ENCODE assay signal across 12 cellular contexts in the genomic region with DNA sequence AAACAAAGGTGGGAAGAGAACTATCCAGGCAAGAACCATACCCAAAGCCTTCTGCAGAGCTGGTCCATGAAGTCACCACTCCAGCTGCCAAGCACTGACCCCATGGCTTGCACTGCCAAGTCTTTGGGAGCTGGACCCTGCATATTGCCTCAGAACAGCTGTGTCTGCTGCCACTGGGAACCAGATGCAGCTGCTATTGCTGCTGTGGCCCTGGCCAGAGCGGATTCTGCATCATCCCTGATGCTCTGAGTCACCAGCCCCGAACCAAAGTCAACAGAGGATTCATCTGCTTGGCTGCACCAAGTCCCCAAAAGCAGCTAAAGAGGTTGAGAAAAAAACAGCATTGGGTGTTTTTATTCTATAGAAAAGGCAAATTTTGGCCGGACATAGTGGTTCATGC. TPM values are rescaled to one million over a fixed set of nuclear protein-coding genes. Genes with fewer than 3 reads are reported as not detected.
DNase-seq lines count a peak whose midpoint lies in the region; ATAC-seq and TF ChIP-seq lines count a peak whose summit lies in the region.
"Had no signal": no experiment of that assay in that cellular context is flagged by ENCODE, and none has a peak within 500 bp of the region (broad histone marks: within the 10 kb centered on the region; RNA-seq: fewer than 3 reads in every experiment).

No MANE protein-coding gene starts in this region.

- H3K27me3 ChIP-seq in adrenal gland: no peaks in the 10 kb centered on the region
- H3K27me3 ChIP-seq in gastrocnemius medialis: peaks cover 0 to 3% (median 0%) of the 10 kb centered on the region in 3 donors
- H3K27me3 ChIP-seq: thyroid gland had no signal

- peak; percentile 20 for DNase-seq in GOT3 (lab: John Stamatoyannopoulos, UW)
- peak in 6 of 7 donors; percentile 21 to 67 (median 33) for DNase-seq in adrenal gland
- DNase-seq in glomerular visceral epithelial cell (ENCODE audit: extremely low spot score): peak; percentile 74
- DNase-seq in gastrocnemius medialis: peak; percentile 18 to 54
- no peak for DNase-seq in 8988T
- no peak for DNase-seq in NCI-H2081 treated with DMSO at 0.1 percent for 48 hours (lab: John Stamatoyannopoulos, UW)
- DNase-seq: activated CD4-positive, alpha-beta T cell treated with anti-CD3 and anti-CD28 coated beads, Interleukin-2, amount 10 ng/mL, durations not matched to agents 7 days and 5 days; lower lobe of right lung; stimulated activated CD4-positive, alpha-beta T cell treated with anti-CD3 and anti-CD28 coated beads, Interleukin-15, amount 100 ng/mL, for 24 hours; thyroid gland had no signal

- no peaks in the 10 kb centered on the region for H3K4me1 ChIP-seq in adrenal gland (replicated peaks in 1 of 2)
- peaks cover 0 to 14% of the 10 kb centered on the region in 2 donors for H3K4me1 ChIP-seq in gastrocnemius medialis

- H3K36me3 ChIP-seq in adrenal gland (replicated peaks in 1 of 2): no peaks in the 10 kb centered on the region
- no peaks in the 10 kb centered on the region for H3K36me3 ChIP-seq in gastrocnemius medialis
- H3K36me3 ChIP-seq: lower lobe of right lung, thyroid gland had no signal

- intact Hi-C loops in adrenal gland (cut with DNase I) (no loop called here), gastrocnemius medialis (cut with DNase I; ENCODE audit: low total_unique reads) (no loop called here)

- H3K4me3 ChIP-seq in adrenal gland (no peak overlapping the region), gastrocnemius medialis (no peak overlapping the region)
- H3K4me3 ChIP-seq: lower lobe of right lung, thyroid gland had no signal

- TF ChIP-seq POLR2A in adrenal gland (IDR thresholded peaks at IDR 0.05) (no peak), gastrocnemius medialis (IDR thresholded peaks at IDR 0.05) (no peak)

- ATAC-seq in gastrocnemius medialis (peak; percentile 60 to 79), GM18502 (IDR thresholded peaks at IDR 0.05; ENCODE audit: poor library complexity, unreplicated experiment) (no peak), HG03135 (IDR thresholded peaks at IDR 0.05; ENCODE audit: unreplicated experiment) (no peak)

- H3K9me3 ChIP-seq in adrenal gland (replicated peaks in 1 of 3) (no peaks in the 10 kb centered on the region), gastrocnemius medialis (no peaks in the 10 kb centered on the region)
- H3K9me3 ChIP-seq: lower lobe of right lung, thyroid gland had no signal

- in situ Hi-C loops in gastrocnemius medialis (cut with MboI; ENCODE audit: low sequenced_read_pairs in 4 of 4): no loop called here

- no peak for TF ChIP-seq CTCF in adrenal gland (IDR thresholded peaks at IDR 0.05)
- TF ChIP-seq CTCF in gastrocnemius medialis (IDR thresholded peaks at IDR 0.05 in 4 of 5, conservative IDR thresholded peaks at IDR 0.05 in 1 of 5): no peak

- H3K27ac ChIP-seq in adrenal gland: no peak overlapping the region
- peak overlapping the region in 1 of 4 donors; percentile 49 for H3K27ac ChIP-seq in gastrocnemius medialis
- H3K27ac ChIP-seq: lower lobe of right lung, thyroid gland had no signal

- 43 to 75% (median 61%) methylated on average over 3 of the region's 3 CpGs for WGBS in adrenal gland, 4 donors

RNA-seq across cellular contexts. Expression of a gene that starts 39.2 kb away (rescaled TPM):
- 10 to 100 TPM; 10.3 to 29.9 (median 18.5) TPM for total RNA-seq in adrenal gland
- 10 to 100 TPM; 14.3 to 56.1 (median 36.3) TPM for polyA plus RNA-seq in adrenal gland
- 1 to 10 TPM; 1.2 to 8.3 (median 2.5) TPM for total RNA-seq in gastrocnemius medialis

Comparison
In these comparisons a context has a peak if more than half of its experiments do, and no peak if none do; other contexts are left out.
1. DNase-seq: peak in GOT3 (single experiment), adrenal gland (6 of 7), glomerular visceral epithelial cell (single experiment) and gastrocnemius medialis (2 of 2); none in 8988T (single experiment) and NCI-H2081 treated with DMSO at 0.1 percent for 48 hours (single experiment).
2. ATAC-seq: peak in gastrocnemius medialis (2 of 2); none in GM18502 (single experiment) and HG03135 (single experiment).